11 cellular contexts compared by ENCODE assay signal in genomic region chr1:2258122-2258812, GRCh38. TPM values are rescaled to one million over a fixed set of nuclear protein-coding genes. Genes with fewer than 3 reads are reported as not detected.
DNase-seq lines count a peak whose midpoint lies in the region; ATAC-seq and TF ChIP-seq lines count a peak whose summit lies in the region.
"Had no signal": no experiment of that assay in that cellular context is flagged by ENCODE, and none has a peak within 500 bp of the region (broad histone marks: within the 10 kb centered on the region; RNA-seq: fewer than 3 reads in every experiment).

No MANE protein-coding gene starts in this region.

- no TSS peak for BruUV-seq in Calu3 (replicated peaks; lab: Mats Ljungman, UMichigan)

- WGBS in esophagus muscularis mucosa: 63% methylated on average over 16 of the region's 16 CpGs

- H3K9me3 ChIP-seq in esophagus muscularis mucosa: peaks cover 0 to 5% (median 0%) of the 10 kb centered on the region in 4 donors

- peaks cover 3% of the 10 kb centered on the region for H3K9me3 Mint-ChIP-seq in activated T-cell treated with anti-CD3 and anti-CD28 coated beads, Interleukin-2, amount 50 U/mL, for 24 hours
- peaks cover 13% of the 10 kb centered on the region for H3K9me3 Mint-ChIP-seq in activated CD8-positive, alpha-beta T cell treated with anti-CD3 and anti-CD28 coated beads, Interleukin-2, amount 10 ng/mL, durations not matched to agents 7 days and 5 days (ENCODE audit: insufficient read depth)
- H3K9me3 Mint-ChIP-seq in stimulated activated memory B cell treated with anti-CD40 and anti-IgM and Interleukin-4, amounts not matched to agents 10 μg/mL and 1 μg/mL and 100 μg/mL, for 72 hours: peaks cover 2% of the 10 kb centered on the region
- H3K9me3 Mint-ChIP-seq in Calu3 (ENCODE audit: low read depth, unreplicated experiment): no peaks in the 10 kb centered on the region

- ATAC-seq in activated CD8-positive, alpha-beta T cell treated with anti-CD3 and anti-CD28 coated beads, Interleukin-2, amount 10 ng/mL, durations not matched to agents 7 days and 5 days: no peak
- no peak for ATAC-seq in stimulated activated memory B cell treated with anti-CD40 and anti-IgM and Interleukin-4, amounts not matched to agents 10 μg/mL and 1 μg/mL and 100 μg/mL, for 72 hours
- no peak for ATAC-seq in GM18907 (IDR thresholded peaks at IDR 0.05; ENCODE audit: unreplicated experiment)

- H3K4me1 Mint-ChIP-seq in activated T-cell treated with anti-CD3 and anti-CD28 coated beads, Interleukin-2, amount 50 U/mL, for 24 hours (ENCODE audit: low read depth): peaks cover 58% of the 10 kb centered on the region
- H3K4me1 Mint-ChIP-seq in activated CD8-positive, alpha-beta T cell treated with anti-CD3 and anti-CD28 coated beads, Interleukin-2, amount 10 ng/mL, durations not matched to agents 7 days and 5 days (ENCODE audit: low read depth): peaks cover 27% of the 10 kb centered on the region
- H3K4me1 Mint-ChIP-seq in stimulated activated memory B cell treated with anti-CD40 and anti-IgM and Interleukin-4, amounts not matched to agents 10 μg/mL and 1 μg/mL and 100 μg/mL, for 72 hours: peaks cover 44% of the 10 kb centered on the region
- H3K4me1 Mint-ChIP-seq in Calu3 (ENCODE audit: low read depth, unreplicated experiment): peaks cover 8% of the 10 kb centered on the region

- H3K27me3 ChIP-seq in esophagus muscularis mucosa: no peaks in the 10 kb centered on the region
- H3K27me3 ChIP-seq: SJCRH30 had no signal

- intact Hi-C loops in esophagus muscularis mucosa (cut with DNase I): no loop called here
- intact Hi-C loops in Calu3 (cut with micrococcal nuclease; ENCODE audit: unreplicated experiment): no loop called here

- H3K4me3 Mint-ChIP-seq in activated T-cell treated with anti-CD3 and anti-CD28 coated beads, Interleukin-2, amount 50 U/mL, for 24 hours: no peak overlapping the region
- peak overlapping the region; percentile 20 for H3K4me3 Mint-ChIP-seq in activated CD8-positive, alpha-beta T cell treated with anti-CD3 and anti-CD28 coated beads, Interleukin-2, amount 10 ng/mL, durations not matched to agents 7 days and 5 days
- H3K4me3 Mint-ChIP-seq in stimulated activated memory B cell treated with anti-CD40 and anti-IgM and Interleukin-4, amounts not matched to agents 10 μg/mL and 1 μg/mL and 100 μg/mL, for 72 hours: peak overlapping the region; percentile 5
- H3K4me3 Mint-ChIP-seq in Calu3 (ENCODE audit: low read depth, unreplicated experiment): no peak overlapping the region

- peak overlapping the region; percentile 91 for H3K27ac Mint-ChIP-seq in activated T-cell treated with anti-CD3 and anti-CD28 coated beads, Interleukin-2, amount 50 U/mL, for 24 hours
- peak overlapping the region; percentile 67 for H3K27ac Mint-ChIP-seq in activated CD8-positive, alpha-beta T cell treated with anti-CD3 and anti-CD28 coated beads, Interleukin-2, amount 10 ng/mL, durations not matched to agents 7 days and 5 days
- H3K27ac Mint-ChIP-seq in stimulated activated memory B cell treated with anti-CD40 and anti-IgM and Interleukin-4, amounts not matched to agents 10 μg/mL and 1 μg/mL and 100 μg/mL, for 72 hours: no peak overlapping the region
- no peak overlapping the region for H3K27ac Mint-ChIP-seq in Calu3 (ENCODE audit: unreplicated experiment)

- CTCF ChIA-PET in activated CD8-positive, alpha-beta T cell treated with anti-CD3 and anti-CD28 coated beads, Interleukin-2, amount 10 ng/mL, durations not matched to agents 7 days and 5 days (lab: Charles Lee): interaction anchor here (1.9 kb wide), 1 partner anchor 124 kb away, joined by 4 read pairs; no protein-coding TSS in a partner anchor
- CTCF ChIA-PET in Calu3 (lab: Charles Lee): interaction anchor here (0.6 kb wide), 1 partner anchor 347 kb away, joined by 3 read pairs; no protein-coding TSS in a partner anchor

- no peak for DNase-seq in activated T-cell treated with anti-CD3 and anti-CD28 coated beads, Interleukin-2, amount 50 U/mL, for 24 hours
- no peak for DNase-seq in activated T-cell treated with anti-CD3 and anti-CD28 coated beads, Interleukin-2, amount 50 U/mL, for 48 hours
- no peak for DNase-seq in activated CD8-positive, alpha-beta T cell treated with anti-CD3 and anti-CD28 coated beads, Interleukin-2, amount 10 ng/mL, durations not matched to agents 7 days and 5 days
- DNase-seq in esophagus muscularis mucosa (ENCODE audit: extremely low spot score) (no peak), Calu3 (no peak)
- DNase-seq in activated CD8-positive, alpha-beta memory T cell treated with anti-CD3 and anti-CD28 coated beads, Interleukin-2, amount 50 U/mL, for 4 hours: no peak
- DNase-seq: GF-D8, NCI-H2227 treated with DMSO at 0.1 percent for 48 hours, SJCRH30 had no signal

- TF ChIP-seq EP300 in esophagus muscularis mucosa (IDR thresholded peaks at IDR 0.05): no peak

- TF ChIP-seq POLR2A in esophagus muscularis mucosa (IDR thresholded peaks at IDR 0.05; ENCODE audit: low read depth): no peak

- no peaks in the 10 kb centered on the region for H3K27me3 Mint-ChIP-seq in activated T-cell treated with anti-CD3 and anti-CD28 coated beads, Interleukin-2, amount 50 U/mL, for 24 hours
- H3K27me3 Mint-ChIP-seq in activated CD8-positive, alpha-beta T cell treated with anti-CD3 and anti-CD28 coated beads, Interleukin-2, amount 10 ng/mL, durations not matched to agents 7 days and 5 days (ENCODE audit: low read depth): no peaks in the 10 kb centered on the region
- no peaks in the 10 kb centered on the region for H3K27me3 Mint-ChIP-seq in stimulated activated memory B cell treated with anti-CD40 and anti-IgM and Interleukin-4, amounts not matched to agents 10 μg/mL and 1 μg/mL and 100 μg/mL, for 72 hours
- no peaks in the 10 kb centered on the region for H3K27me3 Mint-ChIP-seq in Calu3 (ENCODE audit: unreplicated experiment)

- TF ChIP-seq CTCF in esophagus muscularis mucosa (IDR thresholded peaks at IDR 0.05) (no peak), Calu3 (IDR thresholded peaks at IDR 0.05; ENCODE audit: unreplicated experiment) (no peak)

- POLR2A ChIA-PET in activated CD8-positive, alpha-beta T cell treated with anti-CD3 and anti-CD28 coated beads, Interleukin-2, amount 10 ng/mL, durations not matched to agents 7 days and 5 days (lab: Charles Lee): no interaction called here

- peaks cover 0 to 8% (median 2%) of the 10 kb centered on the region in 4 donors for H3K36me3 ChIP-seq in esophagus muscularis mucosa
- H3K36me3 ChIP-seq: SJCRH30 had no signal

- H3K4me3 ChIP-seq in esophagus muscularis mucosa: no peak overlapping the region
- H3K4me3 ChIP-seq: SJCRH30 had no signal

- peak overlapping the region in 3 of 4 donors; percentile 27 to 73 (median 39) for H3K27ac ChIP-seq in esophagus muscularis mucosa (replicated peaks in 1 of 4)

- peaks cover 60 to 99% (median 94%) of the 10 kb centered on the region in 4 donors for H3K4me1 ChIP-seq in esophagus muscularis mucosa
- H3K4me1 ChIP-seq: SJCRH30 had no signal

- H3K36me3 Mint-ChIP-seq in activated T-cell treated with anti-CD3 and anti-CD28 coated beads, Interleukin-2, amount 50 U/mL, for 24 hours (ENCODE audit: low read depth): peaks cover 10% of the 10 kb centered on the region
- peaks cover 39% of the 10 kb centered on the region for H3K36me3 Mint-ChIP-seq in activated CD8-positive, alpha-beta T cell treated with anti-CD3 and anti-CD28 coated beads, Interleukin-2, amount 10 ng/mL, durations not matched to agents 7 days and 5 days (ENCODE audit: low read depth)
- no peaks in the 10 kb centered on the region for H3K36me3 Mint-ChIP-seq in stimulated activated memory B cell treated with anti-CD40 and anti-IgM and Interleukin-4, amounts not matched to agents 10 μg/mL and 1 μg/mL and 100 μg/mL, for 72 hours
- H3K36me3 Mint-ChIP-seq in Calu3 (ENCODE audit: insufficient read depth, unreplicated experiment): no peaks in the 10 kb centered on the region

RNA-seq across cellular contexts. Expression of gene SKI, which starts 30.1 kb away (rescaled TPM):
- total RNA-seq in activated CD8-positive, alpha-beta T cell treated with anti-CD3 and anti-CD28 coated beads, Interleukin-2, amount 10 ng/mL, durations not matched to agents 7 days and 5 days: 10 to 100 TPM; 41.2 to 41.4 TPM
- 100 to 1,000 TPM in 2 of 4 donors, 10 to 100 TPM in 2; 70.1 to 190 (median 124) TPM for total RNA-seq in esophagus muscularis mucosa
- total RNA-seq in Calu3 (2022): 32.8 and 33.8 TPM in 2 replicates

Comparison
In these comparisons a context has a peak if more than half of its experiments do, and no peak if none do; other contexts are left out.
1. H3K27ac Mint-ChIP-seq: peak in activated T-cell treated with anti-CD3 and anti-CD28 coated beads, Interleukin-2, amount 50 U/mL, for 24 hours (single experiment) and activated CD8-positive, alpha-beta T cell treated with anti-CD3 and anti-CD28 coated beads, Interleukin-2, amount 10 ng/mL, durations not matched to agents 7 days and 5 days (single experiment); none in stimulated activated memory B cell treated with anti-CD40 and anti-IgM and Interleukin-4, amounts not matched to agents 10 μg/mL and 1 μg/mL and 100 μg/mL, for 72 hours (single experiment) and Calu3 (single experiment).
2. H3K4me3 Mint-ChIP-seq: peak in activated CD8-positive, alpha-beta T cell treated with anti-CD3 and anti-CD28 coated beads, Interleukin-2, amount 10 ng/mL, durations not matched to agents 7 days and 5 days (single experiment) and stimulated activated memory B cell treated with anti-CD40 and anti-IgM and Interleukin-4, amounts not matched to agents 10 μg/mL and 1 μg/mL and 100 μg/mL, for 72 hours (single experiment); none in activated T-cell treated with anti-CD3 and anti-CD28 coated beads, Interleukin-2, amount 50 U/mL, for 24 hours (single experiment) and Calu3 (single experiment).